24 cellular contexts compared by ENCODE assay signal in genomic region chr1:232340448-232340847, GRCh38.
DNase-seq lines count a peak whose midpoint lies in the region; ATAC-seq, FAIRE-seq and TF ChIP-seq lines count a peak whose summit lies in the region.
"Had no signal": no experiment of that assay in that cellular context is flagged by ENCODE, and none has a peak within 500 bp of the region (broad histone marks: within the 10 kb centered on the region; RNA-seq: fewer than 3 reads in every experiment).

No MANE protein-coding gene starts in this region.

- no peak for TF ChIP-seq EP300 in stomach (IDR thresholded peaks at IDR 0.05)

- no peak overlapping the region for H3K27ac ChIP-seq in breast epithelium
- no peak overlapping the region for H3K27ac ChIP-seq in astrocyte (ENCODE audit: low read depth, low read length)
- H3K27ac ChIP-seq in CD4-positive, alpha-beta T cell (ENCODE audit: low read depth, low read length), result no peak overlapping the region
- no peak overlapping the region for H3K27ac ChIP-seq in stomach
- H3K27ac ChIP-seq: 22Rv1 had no signal

- H3K4me1 Mint-ChIP-seq in MCF 10A (ENCODE audit: insufficient read depth, unreplicated experiment), result peaks cover 12% of the 10 kb centered on the region
- peaks cover 8% of the 10 kb centered on the region for H3K4me1 Mint-ChIP-seq in astrocyte (ENCODE audit: low read depth, unreplicated experiment)
- peaks cover 15% of the 10 kb centered on the region for H3K4me1 Mint-ChIP-seq in CD4-positive, alpha-beta T cell (ENCODE audit: low read depth)
- H3K4me1 Mint-ChIP-seq: B cell had no signal

- no peak for FAIRE-seq in astrocyte (lab: Jason Lieb, UNC)
- FAIRE-seq: GM12878, GM19239, HepG2, RCC 7860 had no signal

- H3K27ac Mint-ChIP-seq in MCF 10A (ENCODE audit: low read depth, unreplicated experiment) (no peak overlapping the region), astrocyte (ENCODE audit: unreplicated experiment) (peak overlapping the region; percentile 28)
- no peak overlapping the region for H3K27ac Mint-ChIP-seq in CD4-positive, alpha-beta T cell
- H3K27ac Mint-ChIP-seq: B cell had no signal

- H3K4me2 ChIP-seq in astrocyte (ENCODE audit: low read length), result no peak overlapping the region

- H3K79me2 ChIP-seq in astrocyte (ENCODE audit: insufficient read depth, low read length), result no peaks in the 10 kb centered on the region

- CTCF ChIA-PET in MCF 10A (lab: Yijun Ruan, JAX), result interaction anchor here (0.6 to 1.2 kb wide), 3 partner anchors 10 to 104 kb away, joined by 3 to 4 read pairs (median 3); no protein-coding TSS in a partner anchor
- CTCF ChIA-PET in CD4-positive, alpha-beta T cell (lab: Charles Lee), result no interaction called here

- H3K27me3 Mint-ChIP-seq in MCF 10A (ENCODE audit: insufficient read depth, unreplicated experiment) (peaks cover 18% of the 10 kb centered on the region), astrocyte (ENCODE audit: low read depth, unreplicated experiment) (peaks cover 16% of the 10 kb centered on the region)
- H3K27me3 Mint-ChIP-seq in CD4-positive, alpha-beta T cell, result peaks cover 39% of the 10 kb centered on the region
- H3K27me3 Mint-ChIP-seq: B cell had no signal

- H4K20me1 ChIP-seq in astrocyte (ENCODE audit: insufficient read depth, low read length), result no peaks in the 10 kb centered on the region

- H3K9me3 ChIP-seq in breast epithelium (peaks cover 0 to 11% of the 10 kb centered on the region in 2 donors), astrocyte (ENCODE audit: insufficient read depth, low read depth, low read length) (no peaks in the 10 kb centered on the region), stomach (peaks cover 0 to 11% (median 10%) of the 10 kb centered on the region in 4 donors)
- peaks cover 7% of the 10 kb centered on the region for H3K9me3 ChIP-seq in CD4-positive, alpha-beta T cell (ENCODE audit: control insufficient read depth, low read length)

- no peak for ATAC-seq in CD4-positive, alpha-beta T cell (ENCODE audit: poor library complexity)
- no peak for ATAC-seq in HG03159 (IDR thresholded peaks at IDR 0.05; ENCODE audit: unreplicated experiment)
- ATAC-seq: GM12878, HepG2, Right ventricle myocardium inferior had no signal

- DNase-seq in MCF 10A (ENCODE audit: unreplicated experiment), result peak; percentile 37
- DNase-seq in breast epithelium (ENCODE audit: low spot score in 2 of 2), result no peak
- DNase-seq in astrocyte (ENCODE audit: low read depth), result no peak
- peak; percentile 9 for DNase-seq in iris pigment epithelial cell (ENCODE audit: low read depth)
- no peak for DNase-seq in retina
- no peak for DNase-seq in CD4-positive, alpha-beta T cell
- DNase-seq in stomach, result no peak
- DNase-seq: Caco-2, KG1, NCI-H1048, NCI-H1436 treated with DMSO at 0.1 percent for 48 hours, NCI-H2029 treated with DMSO at 0.1 percent for 48 hours, NCI-H2171 treated with DMSO at 0.1 percent for 48 hours, NCI-H446 treated with DMSO at 0.1 percent for 48 hours, NCI-H69 had no signal

- H3K9me3 Mint-ChIP-seq in MCF 10A (ENCODE audit: unreplicated experiment), result no peaks in the 10 kb centered on the region
- H3K9me3 Mint-ChIP-seq in astrocyte (ENCODE audit: unreplicated experiment), result peaks cover 4% of the 10 kb centered on the region
- no peaks in the 10 kb centered on the region for H3K9me3 Mint-ChIP-seq in CD4-positive, alpha-beta T cell

- no peaks in the 10 kb centered on the region for H3K27me3 ChIP-seq in breast epithelium
- peaks cover 3% of the 10 kb centered on the region for H3K27me3 ChIP-seq in astrocyte (ENCODE audit: insufficient read depth, low read length)
- H3K27me3 ChIP-seq in CD4-positive, alpha-beta T cell (ENCODE audit: control insufficient read depth, insufficient read depth, low read length), result no peaks in the 10 kb centered on the region
- peaks cover 0 to 5% (median 0%) of the 10 kb centered on the region in 3 donors for H3K27me3 ChIP-seq in stomach

- BruUV-seq in MCF 10A (replicated peaks; lab: Mats Ljungman, UMichigan), result no TSS peak

- no peak for TF ChIP-seq POLR2A in breast epithelium (IDR thresholded peaks at IDR 0.05)
- no peak for TF ChIP-seq POLR2A in stomach (IDR thresholded peaks at IDR 0.05)

- H3K36me3 Mint-ChIP-seq in MCF 10A (ENCODE audit: insufficient read depth, unreplicated experiment) (no peaks in the 10 kb centered on the region), astrocyte (ENCODE audit: low read depth, unreplicated experiment) (no peaks in the 10 kb centered on the region)
- no peaks in the 10 kb centered on the region for H3K36me3 Mint-ChIP-seq in CD4-positive, alpha-beta T cell (ENCODE audit: low read depth)

- H3K4me3 Mint-ChIP-seq in MCF 10A (ENCODE audit: unreplicated experiment), result no peak overlapping the region
- no peak overlapping the region for H3K4me3 Mint-ChIP-seq in astrocyte (ENCODE audit: unreplicated experiment)
- H3K4me3 Mint-ChIP-seq in CD4-positive, alpha-beta T cell, result no peak overlapping the region
- H3K4me3 Mint-ChIP-seq: B cell had no signal

- H3K9ac ChIP-seq in astrocyte (ENCODE audit: low read length), result no peak overlapping the region

- H3K4me3 ChIP-seq in breast epithelium, result no peak overlapping the region
- H3K4me3 ChIP-seq in astrocyte (ENCODE audit: insufficient read depth, low read depth, low read length), result no peak overlapping the region
- H3K4me3 ChIP-seq in stomach, result no peak overlapping the region
- H3K4me3 ChIP-seq: GM12878, HAP-1 had no signal

- intact Hi-C loops in MCF 10A (cut with micrococcal nuclease) (no loop called here), breast epithelium (cut with DNase I; ENCODE audit: low total_unique reads) (no loop called here), stomach (cut with DNase I; ENCODE audit: low total_unique reads) (no loop called here)
- intact Hi-C loops in CD4-positive, alpha-beta T cell (cut with DNase I, micrococcal nuclease), result no loop called here

- H2AFZ ChIP-seq in astrocyte (ENCODE audit: low read depth, low read length), result no peak overlapping the region

- H3K4me1 ChIP-seq in breast epithelium, result no peaks in the 10 kb centered on the region
- H3K4me1 ChIP-seq in astrocyte (ENCODE audit: insufficient read depth, low read length), result no peaks in the 10 kb centered on the region
- H3K4me1 ChIP-seq in stomach, result no peaks in the 10 kb centered on the region
- H3K4me1 ChIP-seq: Caco-2, HAP-1 had no signal

- 71 to 83% (median 80%) methylated on average over 4 of the region's 4 CpGs for WGBS in stomach, 5 donors

- no peak for TF ChIP-seq CTCF in MCF 10A (IDR thresholded peaks at IDR 0.05; ENCODE audit: unreplicated experiment)
- TF ChIP-seq CTCF in breast epithelium (IDR thresholded peaks at IDR 0.05), result no peak
- no peak for TF ChIP-seq CTCF in astrocyte (IDR thresholded peaks at IDR 0.05; ENCODE audit: insufficient read depth, low read depth, low read length)
- no peak for TF ChIP-seq CTCF in CD4-positive, alpha-beta T cell (IDR thresholded peaks at IDR 0.05)
- TF ChIP-seq CTCF in stomach (IDR thresholded peaks at IDR 0.05), result no peak

- no peaks in the 10 kb centered on the region for H3K36me3 ChIP-seq in breast epithelium
- no peaks in the 10 kb centered on the region for H3K36me3 ChIP-seq in astrocyte (ENCODE audit: insufficient read depth, low read length)
- no peaks in the 10 kb centered on the region for H3K36me3 ChIP-seq in stomach
- H3K36me3 ChIP-seq: HAP-1 had no signal

- POLR2A ChIA-PET in MCF 10A (lab: Yijun Ruan, JAX), result interaction anchor here (0.8 to 1.4 kb wide), 6 partner anchors 12 to 27 kb away, joined by 3 to 5 read pairs (median 3); no protein-coding TSS in a partner anchor
- POLR2A ChIA-PET in CD4-positive, alpha-beta T cell (lab: Charles Lee), result no interaction called here

Comparison
In these comparisons a context has a peak if more than half of its experiments do, and no peak if none do; other contexts are left out.
1. DNase-seq: peak in MCF 10A (single experiment) and iris pigment epithelial cell (single experiment); none in breast epithelium (0 of 2), astrocyte (single experiment), retina (single experiment), CD4-positive, alpha-beta T cell (0 of 10) and stomach (single experiment).